29 cellular contexts compared by ENCODE assay signal in the genomic region with DNA sequence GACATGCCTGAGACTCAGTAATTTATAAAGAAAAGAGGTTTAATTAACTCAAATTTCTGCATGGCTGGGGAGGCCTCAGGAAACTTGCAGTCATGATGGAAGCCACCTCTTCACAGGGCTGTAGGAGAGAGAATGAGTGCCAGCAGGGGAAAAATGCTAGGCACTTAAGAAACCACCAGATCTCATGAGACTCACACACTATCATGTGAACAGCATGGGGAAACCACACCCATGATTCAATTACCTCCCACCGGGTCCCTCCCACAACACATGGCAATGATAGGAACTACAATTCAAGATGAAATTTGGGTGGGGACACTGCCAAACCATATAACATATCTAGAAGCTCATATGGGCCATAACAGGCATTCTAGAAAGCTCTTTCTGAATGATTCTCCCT.
"Had no signal": no experiment of that assay in that cellular context is flagged by ENCODE, and none has a peak within 500 bp of the region (broad histone marks: within the 10 kb centered on the region; RNA-seq: fewer than 3 reads in every experiment).

No MANE protein-coding gene starts in this region.

- H3K9me3 ChIP-seq: ascending aorta, pancreas, prostate gland, vagina had no signal

- H3K36me3 ChIP-seq: ascending aorta, cardiac muscle cell, pancreas, prostate gland, vagina had no signal

- H3K4me1 ChIP-seq: ascending aorta, pancreas, vagina had no signal

- DNase-seq: activated CD4-positive, alpha-beta T cell treated with anti-CD3 and anti-CD28 coated beads for 36 hours; activated CD4-positive, CD25-positive, alpha-beta regulatory T cell; activated CD8-positive, alpha-beta memory T cell treated with anti-CD3 and anti-CD28 coated beads, Interleukin-2, amount 10 ng/mL, durations not matched to agents 7 days and 5 days; activated CD8-positive, alpha-beta T cell treated with anti-CD3 and anti-CD28 coated beads, Interleukin-2, amount 10 ng/mL, durations not matched to agents 7 days and 5 days; activated effector memory CD4-positive, alpha-beta T cell treated with Interleukin-2 at 50 U/mL for 16 hours; activated naive CD4-positive, alpha-beta T cell treated with Interleukin-2 at 50 U/mL for 16 hours; activated T-cell treated with anti-CD3 and anti-CD28 coated beads, Interleukin-2, amount 50 U/mL, for 72 hours; cerebellar nuclear complex; dorsolateral prefrontal cortex; effector memory CD4-positive, alpha-beta T cell; head of caudate nucleus; hippocampal formation; kidney; left colon; mammary epithelial cell; naive thymus-derived CD4-positive, alpha-beta T cell; pancreas; retina; small intestine; stimulated activated CD4-positive, alpha-beta T cell treated with anti-CD3 and anti-CD28 coated beads, Interleukin-4, amount 100 ng/mL, for 24 hours; substantia nigra; T-cell had no signal

- ATAC-seq: activated CD4-positive, alpha-beta T cell treated with anti-CD3 and anti-CD28 coated beads for 36 hours; activated CD8-positive, alpha-beta memory T cell treated with anti-CD3 and anti-CD28 coated beads, Interleukin-2, amount 10 ng/mL, durations not matched to agents 7 days and 5 days; activated CD8-positive, alpha-beta T cell treated with anti-CD3 and anti-CD28 coated beads, Interleukin-2, amount 10 ng/mL, durations not matched to agents 7 days and 5 days; activated T-cell treated with anti-CD3 and anti-CD28 coated beads, Interleukin-2, amount 50 U/mL, for 72 hours; left colon; naive thymus-derived CD4-positive, alpha-beta T cell; pancreas; sciatic nerve; stimulated activated effector memory CD8-positive, alpha-beta T cell treated with anti-CD3 and anti-CD28 coated beads, Interleukin-12 subunit alpha, Interleukin-12 subunit beta, amount 100 ng/mL, for 72 hours; T-cell had no signal

- H3K27ac ChIP-seq: ascending aorta, cardiac muscle cell, coronary artery, dorsolateral prefrontal cortex, pancreas, prostate gland, vagina had no signal

- H3K4me3 ChIP-seq: ascending aorta, cardiac muscle cell, coronary artery, dorsolateral prefrontal cortex, pancreas, prostate gland, vagina had no signal

- H3K27me3 ChIP-seq: ascending aorta, cardiac muscle cell, pancreas, vagina had no signal
